8 cellular contexts compared by ENCODE assay signal in the genomic region with DNA sequence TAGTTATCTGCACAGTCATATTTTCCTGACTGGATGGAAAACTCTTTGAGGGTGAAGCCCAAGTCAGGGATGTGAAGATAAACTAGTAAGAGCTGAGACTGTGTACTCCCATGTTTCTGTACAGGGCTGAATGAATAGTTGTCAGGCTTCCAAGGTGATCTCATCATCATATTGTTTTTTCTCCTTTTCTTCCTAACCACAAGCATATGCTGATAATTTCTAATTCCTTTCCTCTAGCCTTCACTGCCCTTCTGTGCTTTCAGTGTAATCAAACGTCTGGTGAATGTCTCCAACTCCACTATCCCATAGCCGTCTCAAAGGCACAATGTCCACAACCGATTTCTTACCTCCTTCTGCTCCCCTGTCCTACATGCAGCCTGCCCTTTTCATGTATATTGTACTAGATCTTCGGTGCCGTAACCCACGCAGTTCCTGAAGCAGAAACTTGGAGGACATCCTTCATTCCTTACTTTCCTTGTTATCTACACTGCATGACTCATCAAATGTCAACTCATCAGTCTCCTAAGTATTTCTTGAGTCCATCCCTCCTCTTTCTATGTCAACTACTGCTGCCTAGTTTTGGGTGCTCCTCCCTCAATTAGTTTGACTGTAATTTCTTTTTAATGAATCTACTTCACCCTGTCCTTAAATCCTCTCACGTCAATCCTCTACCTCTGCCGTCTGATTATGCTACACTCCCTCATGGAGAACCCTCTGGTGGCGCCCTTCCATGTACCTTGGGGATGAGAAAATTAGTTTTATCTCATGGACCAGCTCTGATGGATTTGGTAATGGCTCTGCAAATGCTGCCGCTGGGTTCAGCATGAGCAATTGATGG. TPM values are rescaled to one million over a fixed set of nuclear protein-coding genes. Genes with fewer than 3 reads are reported as not detected.
DNase-seq lines count a peak whose midpoint lies in the region; ATAC-seq and TF ChIP-seq lines count a peak whose summit lies in the region.

No MANE protein-coding gene starts in this region.

- H3K4me3 Mint-ChIP-seq in activated T-cell treated with anti-CD3 and anti-CD28 coated beads, Interleukin-2, amount 50 U/mL, for 24 hours = no peak overlapping the region
- H3K4me3 Mint-ChIP-seq in activated T-cell treated with anti-CD3 and anti-CD28 coated beads, Interleukin-2, amount 50 U/mL, for 4 hours = no peak overlapping the region

- H3K9me3 ChIP-seq in uterus (no peaks in the 10 kb centered on the region), WERI-Rb-1 (ENCODE audit: severe bottlenecking) (no peaks in the 10 kb centered on the region)

- intact Hi-C loops in uterus (cut with DNase I; ENCODE audit: low total_unique reads) = no loop called here

- ATAC-seq in activated T-cell treated with anti-CD3 and anti-CD28 coated beads, Interleukin-2, amount 50 U/mL, for 4 hours = no peak
- no peak for ATAC-seq in HG02885 (IDR thresholded peaks at IDR 0.05; ENCODE audit: poor library complexity, unreplicated experiment)

- H3K27ac ChIP-seq in uterus (peak overlapping the region; percentile 72 to 76), WERI-Rb-1 (no peak overlapping the region)

- TF ChIP-seq CTCF in uterus (IDR thresholded peaks at IDR 0.05) (no peak), WERI-Rb-1 (IDR thresholded peaks at IDR 0.05; ENCODE audit: low read depth, low read length) (no peak)

- H3K4me1 ChIP-seq in uterus = peaks cover 0 to 11% of the 10 kb centered on the region in 2 donors

- peaks cover 79% of the 10 kb centered on the region for H3K4me1 Mint-ChIP-seq in activated T-cell treated with anti-CD3 and anti-CD28 coated beads, Interleukin-2, amount 50 U/mL, for 24 hours (ENCODE audit: low read depth)
- H3K4me1 Mint-ChIP-seq in activated T-cell treated with anti-CD3 and anti-CD28 coated beads, Interleukin-2, amount 50 U/mL, for 4 hours (ENCODE audit: low read depth) = peaks cover 73% of the 10 kb centered on the region

- H3K4me3 ChIP-seq in uterus (peak overlapping the region in 1 of 2 donors; percentile 12), WERI-Rb-1 (ENCODE audit: low read depth, low read length) (no peak overlapping the region)

- peaks cover 62% of the 10 kb centered on the region for H3K36me3 Mint-ChIP-seq in activated T-cell treated with anti-CD3 and anti-CD28 coated beads, Interleukin-2, amount 50 U/mL, for 24 hours (ENCODE audit: low read depth)
- H3K36me3 Mint-ChIP-seq in activated T-cell treated with anti-CD3 and anti-CD28 coated beads, Interleukin-2, amount 50 U/mL, for 4 hours (ENCODE audit: insufficient read depth) = peaks cover 41% of the 10 kb centered on the region

- H3K27me3 ChIP-seq in uterus = no peaks in the 10 kb centered on the region
- no peaks in the 10 kb centered on the region for H3K27me3 ChIP-seq in WERI-Rb-1 (ENCODE audit: insufficient read depth, low read depth, severe bottlenecking)

- H3K36me3 ChIP-seq in uterus (no peaks in the 10 kb centered on the region), WERI-Rb-1 (no peaks in the 10 kb centered on the region)

- H3K27ac Mint-ChIP-seq in activated T-cell treated with anti-CD3 and anti-CD28 coated beads, Interleukin-2, amount 50 U/mL, for 24 hours = peak overlapping the region; percentile 14

- no peak for TF ChIP-seq POLR2A in uterus (IDR thresholded peaks at IDR 0.05)

- H3K27me3 Mint-ChIP-seq in activated T-cell treated with anti-CD3 and anti-CD28 coated beads, Interleukin-2, amount 50 U/mL, for 24 hours = no peaks in the 10 kb centered on the region
- no peaks in the 10 kb centered on the region for H3K27me3 Mint-ChIP-seq in activated T-cell treated with anti-CD3 and anti-CD28 coated beads, Interleukin-2, amount 50 U/mL, for 4 hours (ENCODE audit: low read depth)

- no peak for DNase-seq in activated T-cell treated with anti-CD3 and anti-CD28 coated beads, Interleukin-2, amount 50 U/mL, for 24 hours
- no peak for DNase-seq in activated T-cell treated with anti-CD3 and anti-CD28 coated beads, Interleukin-2, amount 50 U/mL, for 4 hours
- DNase-seq in astrocyte of the hippocampus (ENCODE audit: low read depth, low spot score) (peak; percentile 95), kidney glomerular epithelial cell (lab: John Stamatoyannopoulos, UW) (peak; percentile 99), uterus (no peak), NCI-H2081 (lab: John Stamatoyannopoulos, UW) (no peak), WERI-Rb-1 (no peak)

- H3K9me3 Mint-ChIP-seq in activated T-cell treated with anti-CD3 and anti-CD28 coated beads, Interleukin-2, amount 50 U/mL, for 24 hours = no peaks in the 10 kb centered on the region
- H3K9me3 Mint-ChIP-seq in activated T-cell treated with anti-CD3 and anti-CD28 coated beads, Interleukin-2, amount 50 U/mL, for 4 hours = no peaks in the 10 kb centered on the region

RNA-seq across cellular contexts. Expression of gene NCOA7, which starts 21.9 kb away (rescaled TPM):
- 10 to 100 TPM; 47.8 to 58.8 (median 57.8) TPM for total RNA-seq in activated T-cell treated with anti-CD3 and anti-CD28 coated beads, Interleukin-2, amount 50 U/mL, for 4 hours
- 10 to 100 TPM; 17.9 to 72.8 (median 40.6) TPM for total RNA-seq in uterus

Comparison
In these comparisons a context has a peak if more than half of its experiments do, and no peak if none do; other contexts are left out.
1. DNase-seq: peak in astrocyte of the hippocampus (single experiment) and kidney glomerular epithelial cell (single experiment); none in activated T-cell treated with anti-CD3 and anti-CD28 coated beads, Interleukin-2, amount 50 U/mL, for 24 hours (single experiment), activated T-cell treated with anti-CD3 and anti-CD28 coated beads, Interleukin-2, amount 50 U/mL, for 4 hours (single experiment), uterus (0 of 2), NCI-H2081 (0 of 2) and WERI-Rb-1 (single experiment).